ENCODE assay signal across 8 cellular contexts in the genomic region with DNA sequence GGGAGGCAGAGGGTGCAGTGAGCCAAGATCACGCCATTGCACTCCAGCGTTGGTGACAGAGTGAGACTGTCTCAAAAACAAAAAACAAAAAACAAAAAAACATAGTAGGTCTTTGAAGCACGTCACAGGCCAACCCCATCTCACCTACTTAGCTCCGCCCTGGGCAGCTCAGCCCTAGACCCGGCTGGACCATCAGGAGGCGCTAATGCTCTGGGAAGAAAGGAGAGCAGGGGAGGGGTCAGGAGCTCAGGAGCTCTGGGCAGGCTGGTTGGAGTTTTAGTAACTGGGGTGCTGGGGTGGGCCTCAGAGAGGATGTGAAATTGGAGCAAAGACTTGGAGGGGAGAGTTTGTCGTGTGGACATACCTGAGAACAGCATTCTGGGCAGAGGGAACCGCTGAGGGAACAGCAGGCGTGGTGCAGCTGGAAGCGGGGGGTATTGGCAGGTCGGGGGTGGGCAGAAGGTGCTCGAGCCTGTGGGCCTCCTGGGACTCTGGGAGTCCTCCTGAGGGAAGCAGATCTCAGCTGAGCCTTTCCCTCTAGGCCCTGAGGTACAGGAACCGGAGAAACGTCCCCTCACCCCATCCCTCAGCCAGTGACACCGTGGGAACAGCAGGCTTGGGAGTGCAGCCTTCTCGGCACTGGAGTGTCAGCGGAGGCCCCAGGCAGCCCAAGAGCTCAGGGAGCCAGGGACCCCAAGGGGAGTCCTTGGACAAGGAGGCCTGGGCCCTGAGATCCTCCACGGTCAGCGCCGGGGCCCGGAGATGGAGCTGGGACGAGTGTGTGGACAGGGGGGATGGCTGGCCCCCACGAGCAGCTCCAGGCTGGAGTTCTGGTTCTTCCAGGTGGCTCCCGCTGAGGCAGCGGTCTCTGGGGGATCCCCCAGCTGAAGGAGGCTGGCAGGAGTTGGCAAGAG. TPM values are rescaled to one million over a fixed set of nuclear protein-coding genes. Genes with fewer than 3 reads are reported as not detected.
DNase-seq lines count a peak whose midpoint lies in the region; ATAC-seq and TF ChIP-seq lines count a peak whose summit lies in the region.

No MANE protein-coding gene starts in this region.

- no peaks in the 10 kb centered on the region for H3K9me3 Mint-ChIP-seq in activated naive CD8-positive, alpha-beta T cell (ENCODE audit: low read depth)
- no peaks in the 10 kb centered on the region for H3K9me3 Mint-ChIP-seq in memory B cell

- peak; percentile 35 for TF ChIP-seq CTCF in AG09319 (IDR thresholded peaks at IDR 0.05; ENCODE audit: low read depth, low read length)

- peak overlapping the region; percentile 60 for H3K4me3 Mint-ChIP-seq in activated naive CD8-positive, alpha-beta T cell
- peak overlapping the region; percentile 72 for H3K4me3 Mint-ChIP-seq in memory B cell

- no peak for TF ChIP-seq POLR2A in GM18505 (IDR thresholded peaks at IDR 0.05; ENCODE audit: borderline replicate concordance, extremely low read depth, insufficient read depth, insufficient read length)

- no peaks in the 10 kb centered on the region for H3K36me3 Mint-ChIP-seq in activated naive CD8-positive, alpha-beta T cell
- no peaks in the 10 kb centered on the region for H3K36me3 Mint-ChIP-seq in memory B cell

- H3K27me3 Mint-ChIP-seq in activated naive CD8-positive, alpha-beta T cell = no peaks in the 10 kb centered on the region
- no peaks in the 10 kb centered on the region for H3K27me3 Mint-ChIP-seq in memory B cell

- peaks cover 24% of the 10 kb centered on the region for H3K4me1 Mint-ChIP-seq in activated naive CD8-positive, alpha-beta T cell (ENCODE audit: low read depth)
- peaks cover 21% of the 10 kb centered on the region for H3K4me1 Mint-ChIP-seq in memory B cell

- DNase-seq in AG09319 (ENCODE audit: extremely low read depth, low read depth) (no peak), ELF-1 (ENCODE audit: low read depth, low spot score) (peak; percentile 92), NCI-H460 (ENCODE audit: extremely low read depth, low read depth) (peak; percentile 40), memory B cell (ENCODE audit: low spot score in 2 of 2) (no peak), NCI-H446 treated with DMSO at 0.1 percent for 48 hours (lab: John Stamatoyannopoulos, UW) (no peak)

- ATAC-seq in memory B cell (ENCODE audit: low read depth) = no peak
- no peak for ATAC-seq in GM18505 (IDR thresholded peaks at IDR 0.05; ENCODE audit: unreplicated experiment)
- ATAC-seq in GM21390 (IDR thresholded peaks at IDR 0.05; ENCODE audit: unreplicated experiment) = no peak

- H3K27ac Mint-ChIP-seq in activated naive CD8-positive, alpha-beta T cell = no peak overlapping the region
- H3K27ac Mint-ChIP-seq in memory B cell = no peak overlapping the region

RNA-seq across cellular contexts. Expression of gene RPS6KA4, which starts 2.2 kb away (rescaled TPM):
- 15.1 and 16.8 TPM in 2 replicates for total RNA-seq in NCI-H460 (2014; rRNA removed; shearing (Covaris generic))
- 46.9 and 76.2 TPM in 2 replicates for polyA plus RNA-seq in NCI-H460 (2014; cell fraction: nucleus; rRNA removed)

RNA-seq across cellular contexts. Expression of gene CCDC88B, which starts 16.8 kb away (rescaled TPM):
- total RNA-seq in NCI-H460 (2014; rRNA removed; shearing (Covaris generic)) = 2.8 and 3.7 TPM in 2 replicates
- 6.5 and 8.0 TPM in 2 replicates for polyA plus RNA-seq in NCI-H460 (2014; cell fraction: nucleus; rRNA removed)

RNA-seq across cellular contexts. Expression of gene PRDX5, which starts 38.8 kb away (rescaled TPM):
- 205 and 210 TPM in 2 replicates for total RNA-seq in NCI-H460 (2014; rRNA removed; shearing (Covaris generic))
- 183 and 203 TPM in 2 replicates for polyA plus RNA-seq in NCI-H460 (2014; cell fraction: nucleus; rRNA removed)

RNA-seq across cellular contexts. Expression of gene TRMT112, which starts 39.4 kb away (rescaled TPM):
- total RNA-seq in NCI-H460 (2014; rRNA removed; shearing (Covaris generic)) = 202 and 230 TPM in 2 replicates
- polyA plus RNA-seq in NCI-H460 (2014; cell fraction: nucleus; rRNA removed) = 450 and 481 TPM in 2 replicates

RNA-seq across cellular contexts. Expression of gene ESRRA, which starts 51.4 kb away (rescaled TPM):
- 42.2 and 52.8 TPM in 2 replicates for total RNA-seq in NCI-H460 (2014; rRNA removed; shearing (Covaris generic))
- 105 and 114 TPM in 2 replicates for polyA plus RNA-seq in NCI-H460 (2014; cell fraction: nucleus; rRNA removed)

Comparison
In these comparisons a context has a peak if more than half of its experiments do, and no peak if none do; other contexts are left out.
1. DNase-seq: peak in ELF-1 (single experiment) and NCI-H460 (single experiment); none in AG09319 (single experiment), memory B cell (0 of 2) and NCI-H446 treated with DMSO at 0.1 percent for 48 hours (single experiment).